ENCODE assay signal across 26 cellular contexts in genomic region chr14:88340357-88340756, GRCh38. TPM values are rescaled to one million over a fixed set of nuclear protein-coding genes. Genes with fewer than 3 reads are reported as not detected.
DNase-seq lines count a peak whose midpoint lies in the region; ATAC-seq, FAIRE-seq and TF ChIP-seq lines count a peak whose summit lies in the region.
"Had no signal": no experiment of that assay in that cellular context is flagged by ENCODE, and none has a peak within 500 bp of the region (broad histone marks: within the 10 kb centered on the region; RNA-seq: fewer than 3 reads in every experiment).

No MANE protein-coding gene starts in this region.

- H3K9me3 Mint-ChIP-seq in glutamatergic neuron (ENCODE audit: unreplicated experiment), result no peaks in the 10 kb centered on the region
- H3K9me3 Mint-ChIP-seq: CD4-positive, alpha-beta T cell; CD8-positive, alpha-beta memory T cell; HFFc6 had no signal

- intact Hi-C loops in kidney (cut with DNase I), result no loop called here

- no peak for DNase-seq in kidney
- no peak for DNase-seq in activated CD8-positive, alpha-beta memory T cell treated with anti-CD3 and anti-CD28 coated beads, Interleukin-2, amount 50 U/mL, for 48 hours
- DNase-seq in erythroblast (lab: John Stamatoyannopoulos, UW), result no peak
- no peak for DNase-seq in glutamatergic neuron
- DNase-seq: ACHN; AML-193; BE2C; CD4-positive, alpha-beta T cell; CD8-positive, alpha-beta memory T cell; DMS 273 treated with DMSO at 0.1 percent for 48 hours; DMS53; DMS79 treated with DMSO at 0.1 percent for 48 hours; GOT3; HFFc6 had no signal

- FAIRE-seq in A204.1 (lab: Jason Lieb, UNC) (peak; percentile 99), TTC549 (lab: Jason Lieb, UNC) (peak; percentile 97), endometrium (lab: Jason Lieb, UNC) (peak; percentile 98), kidney (lab: Jason Lieb, UNC) (peak; percentile 99)
- FAIRE-seq: A549, D721Med, H54 had no signal

- H3K9me3 ChIP-seq in kidney (ENCODE audit: control insufficient read depth in 1 of 2, low read length in 2 of 2), result no peaks in the 10 kb centered on the region
- H3K9me3 ChIP-seq: A549, BE2C, HAP-1 had no signal

- no peak overlapping the region for H3K27ac ChIP-seq in kidney (ENCODE audit: low read depth in 2 of 2, low read length in 2 of 2)
- H3K27ac ChIP-seq: 22Rv1; A549; BLaER1 treated with 17β-estradiol and CSF1 and Interleukin-3, amounts not matched to agents 10 nM and 100 nM had no signal

- ATAC-seq in HG02870 (IDR thresholded peaks at IDR 0.05; ENCODE audit: unreplicated experiment), result no peak
- ATAC-seq: A549 had no signal

- H3K27ac Mint-ChIP-seq in glutamatergic neuron (ENCODE audit: unreplicated experiment), result no peak overlapping the region
- H3K27ac Mint-ChIP-seq: CD14-positive monocyte; CD4-positive, alpha-beta T cell; CD8-positive, alpha-beta memory T cell; HFFc6 had no signal

- H3K4me3 ChIP-seq in kidney (ENCODE audit: low read length in 2 of 2), result no peak overlapping the region
- H3K4me3 ChIP-seq: A549; BLaER1 treated with 17β-estradiol and CSF1 and Interleukin-3, amounts not matched to agents 10 nM and 100 nM; HAP-1 had no signal

- TF ChIP-seq POLR2A in erythroblast (IDR thresholded peaks at IDR 0.05; ENCODE audit: low read length), result no peak

- H3K36me3 ChIP-seq in kidney (ENCODE audit: control insufficient read depth in 1 of 2, insufficient read depth in 2 of 2, low read length in 2 of 2), result no peaks in the 10 kb centered on the region
- H3K36me3 ChIP-seq: BE2C; BLaER1 treated with 17β-estradiol and CSF1 and Interleukin-3, amounts not matched to agents 10 nM and 100 nM; HAP-1 had no signal

- no peaks in the 10 kb centered on the region for H3K4me1 Mint-ChIP-seq in glutamatergic neuron (ENCODE audit: low read depth, unreplicated experiment)
- H3K4me1 Mint-ChIP-seq: CD14-positive monocyte; CD8-positive, alpha-beta memory T cell had no signal

- peaks cover 2% of the 10 kb centered on the region for H3K27me3 Mint-ChIP-seq in glutamatergic neuron (ENCODE audit: unreplicated experiment)

- no peaks in the 10 kb centered on the region for H3K4me1 ChIP-seq in kidney (ENCODE audit: control insufficient read depth in 1 of 2, insufficient read depth in 1 of 2, low read depth in 1 of 2, low read length in 2 of 2)
- H3K4me1 ChIP-seq: A549, BE2C, HAP-1 had no signal

- no peak overlapping the region for H3K9ac ChIP-seq in kidney (ENCODE audit: low read length in 2 of 2)
- H3K9ac ChIP-seq: BLaER1 treated with 17β-estradiol and CSF1 and Interleukin-3, amounts not matched to agents 10 nM and 100 nM had no signal

- H3K4me3 Mint-ChIP-seq in glutamatergic neuron (ENCODE audit: unreplicated experiment), result no peak overlapping the region
- H3K4me3 Mint-ChIP-seq: CD14-positive monocyte; CD4-positive, alpha-beta T cell; CD8-positive, alpha-beta memory T cell; HFFc6 had no signal

- TF ChIP-seq CTCF in kidney (IDR thresholded peaks at IDR 0.05; ENCODE audit: borderline replicate concordance, extremely low read depth, insufficient read depth), result no peak
- no peak for TF ChIP-seq CTCF in glutamatergic neuron (IDR thresholded peaks at IDR 0.05; ENCODE audit: partially characterized antibody, unreplicated experiment)

- H3K36me3 Mint-ChIP-seq in glutamatergic neuron (ENCODE audit: unreplicated experiment), result no peaks in the 10 kb centered on the region
- H3K36me3 Mint-ChIP-seq: CD14-positive monocyte; CD8-positive, alpha-beta memory T cell had no signal

RNA-seq across cellular contexts. Expression of gene KCNK10, which starts 17.3 kb away (rescaled TPM):
- 0.54 TPM for total RNA-seq in kidney
- polyA plus RNA-seq in kidney (ENCODE audit: insufficient read depth, low read depth, low replicate concordance), result 1.1 TPM
- total RNA-seq in glutamatergic neuron (ENCODE audit: unreplicated experiment), result 2.8 TPM
- total RNA-seq: CD4-positive, alpha-beta T cell; CD8-positive, alpha-beta memory T cell; G401; HFFc6 had no signal
- polyA plus RNA-seq: A549; CD8-positive, alpha-beta memory T cell had no signal

RNA-seq across cellular contexts. Expression of gene SPATA7, which starts 45.1 kb away (rescaled TPM):
- total RNA-seq in kidney (17.4 TPM), glutamatergic neuron (ENCODE audit: unreplicated experiment) (17.6 TPM)
- 14.0 TPM for polyA plus RNA-seq in kidney (ENCODE audit: insufficient read depth, low read depth, low replicate concordance)
